Comparison of ENCODE assay signal across 8 cellular contexts in the genomic region with DNA sequence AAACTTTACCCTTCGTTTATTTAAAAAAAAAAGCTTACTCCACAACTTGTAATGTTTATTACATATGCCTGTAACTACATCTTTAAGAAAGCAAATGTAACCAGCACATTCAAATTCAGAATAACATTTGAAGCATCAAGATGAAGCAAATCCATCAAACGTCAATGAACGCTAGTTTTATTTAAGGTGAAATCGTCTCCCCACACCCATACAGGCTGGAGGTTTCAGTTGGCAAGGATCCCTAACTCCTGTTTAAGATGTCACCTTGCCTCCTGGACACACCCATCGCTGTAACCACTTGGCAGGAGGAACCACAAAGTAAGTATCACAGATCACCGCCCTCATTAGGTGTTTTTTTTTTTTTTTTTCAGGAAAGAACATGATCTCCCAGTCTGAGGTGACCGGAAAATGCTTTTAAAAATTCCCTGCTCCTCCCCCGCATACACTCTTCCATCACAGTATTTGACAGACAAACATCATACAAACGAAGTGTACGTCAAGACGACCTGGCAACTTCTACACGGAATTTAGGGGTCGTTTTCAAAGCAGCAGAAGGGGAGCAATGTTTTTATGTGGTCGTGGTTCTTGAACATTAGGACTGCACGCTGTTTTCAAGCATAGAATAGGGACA. TPM values are rescaled to one million over a fixed set of nuclear protein-coding genes. Genes with fewer than 3 reads are reported as not detected.
DNase-seq lines count a peak whose midpoint lies in the region; ATAC-seq, FAIRE-seq and TF ChIP-seq lines count a peak whose summit lies in the region.

No MANE protein-coding gene starts in this region.

- intact Hi-C loops in PC-9 (cut with micrococcal nuclease; ENCODE audit: unreplicated experiment): no loop called here

- peaks cover 33 to 63% of the 10 kb centered on the region in 2 donors for H3K4me1 Mint-ChIP-seq in stimulated activated naive B cell treated with anti-CD40 and anti-IgM and Interleukin-4, amounts not matched to agents 10 μg/mL and 1 μg/mL and 100 μg/mL, for 72 hours

- CTCF ChIA-PET in PC-9 (lab: Charles Lee): interaction anchor here (0.6 kb wide), 2 partner anchors 102 to 197 kb away, joined by 3 to 4 read pairs; no protein-coding TSS in a partner anchor

- H3K4me1 ChIP-seq in BLaER1 treated with 17β-estradiol and CSF1 and Interleukin-3, amounts not matched to agents 10 nM and 100 nM: peaks cover 43 to 66% (median 57%) of the 10 kb centered on the region in 10 experiments
- H3K4me1 ChIP-seq in PC-9 (replicated peaks; ENCODE audit: insufficient read depth): peaks cover 63% of the 10 kb centered on the region

- peak overlapping the region; percentile 92 to 93 for H3K4me3 Mint-ChIP-seq in stimulated activated naive B cell treated with anti-CD40 and anti-IgM and Interleukin-4, amounts not matched to agents 10 μg/mL and 1 μg/mL and 100 μg/mL, for 72 hours

- H3F3A ChIP-seq in PC-9 (ENCODE audit: insufficient read depth, low read depth): peaks cover 71% of the 10 kb centered on the region

- ATAC-seq in stimulated activated naive B cell treated with anti-CD40 and anti-IgM and Interleukin-4, amounts not matched to agents 10 μg/mL and 1 μg/mL and 100 μg/mL, for 72 hours (replicated peaks): peak in 1 of 2 donors; percentile 24
- no peak for ATAC-seq in HG03354 (IDR thresholded peaks at IDR 0.05; ENCODE audit: poor library complexity, severe bottlenecking, unreplicated experiment)

- POLR2A ChIA-PET in PC-9 (lab: Charles Lee; ENCODE audit: unreplicated experiment): interaction anchor here (0.7 kb wide), 2 partner anchors 98 to 210 kb away, joined by 6 to 10 read pairs; no protein-coding TSS in a partner anchor

- no peak for TF ChIP-seq CTCF in PC-9 (conservative IDR thresholded peaks at IDR 0.05)
- no peak for TF ChIP-seq CTCF in brain microvascular endothelial cell (IDR thresholded peaks at IDR 0.05; ENCODE audit: low read depth, low read length, missing control alignments)

- H2AFZ ChIP-seq in PC-9: no peak overlapping the region

- H3K9me2 ChIP-seq in PC-9 (ENCODE audit: insufficient read depth): no peaks in the 10 kb centered on the region

- in situ Hi-C loops in brain microvascular endothelial cell (cut with HindIII; ENCODE audit: low pct_ligation_motif_present, low sequenced_read_pairs): loop anchor here (25.0 kb wide), 1 partner anchor 163 kb away; no protein-coding TSS in a partner anchor

- H3K27ac ChIP-seq in BLaER1 treated with 17β-estradiol and CSF1 and Interleukin-3, amounts not matched to agents 10 nM and 100 nM: peak overlapping the region; percentile 95 to 100 (median 99); a peak in 21 of 22 replicates
- H3K27ac ChIP-seq in PC-9: peak overlapping the region; percentile 95
- H3K27ac ChIP-seq in brain microvascular endothelial cell: peak overlapping the region; percentile 100

- peak overlapping the region; percentile 83 to 98 (median 96) for H3K4me3 ChIP-seq in BLaER1 treated with 17β-estradiol and CSF1 and Interleukin-3, amounts not matched to agents 10 nM and 100 nM
- H3K4me3 ChIP-seq in H7 (ENCODE audit: insufficient read depth, low read depth, low read length) (peak overlapping the region; percentile 99), PC-9 (peak overlapping the region; percentile 94), brain microvascular endothelial cell (ENCODE audit: low read depth, low read length) (peak overlapping the region; percentile 100)

- H3K27ac Mint-ChIP-seq in stimulated activated naive B cell treated with anti-CD40 and anti-IgM and Interleukin-4, amounts not matched to agents 10 μg/mL and 1 μg/mL and 100 μg/mL, for 72 hours: peak overlapping the region; percentile 95

- no peaks in the 10 kb centered on the region for H3K9me3 Mint-ChIP-seq in stimulated activated naive B cell treated with anti-CD40 and anti-IgM and Interleukin-4, amounts not matched to agents 10 μg/mL and 1 μg/mL and 100 μg/mL, for 72 hours

- DNase-seq in H7: no peak
- peak; percentile 74 to 98 for DNase-seq in PC-9
- DNase-seq in brain microvascular endothelial cell: no peak
- DNase-seq in kidney tubule cell (ENCODE audit: low spot score): peak; percentile 92
- DNase-seq in stimulated activated naive B cell treated with anti-CD40 and anti-IgM and Interleukin-4, amounts not matched to agents 10 μg/mL and 1 μg/mL and 100 μg/mL, for 72 hours: peak; percentile 10
- DNase-seq in frontal cortex (ENCODE audit: low spot score in 2 of 2): no peak

- no TSS peak for BruUV-seq in PC-9 (replicated peaks; lab: Mats Ljungman, UMichigan)

- H3K36me3 ChIP-seq in BLaER1 treated with 17β-estradiol and CSF1 and Interleukin-3, amounts not matched to agents 10 nM and 100 nM: peaks cover 25 to 48% (median 36%) of the 10 kb centered on the region in 11 experiments; a peak in 21 of 22 replicates
- peaks cover 4% of the 10 kb centered on the region; the same call in 1 of the 2 replicates for H3K36me3 ChIP-seq in H7 (replicated peaks; ENCODE audit: control insufficient read depth, insufficient read depth, low read length)
- H3K36me3 ChIP-seq in PC-9 (ENCODE audit: low read depth): peaks cover 50% of the 10 kb centered on the region
- peaks cover 22% of the 10 kb centered on the region for H3K36me3 ChIP-seq in brain microvascular endothelial cell (replicated peaks)

- H3K27me3 ChIP-seq in BLaER1 treated with 17β-estradiol and CSF1 and Interleukin-3, amounts not matched to agents 10 nM and 100 nM: no peaks in the 10 kb centered on the region
- no peaks in the 10 kb centered on the region for H3K27me3 ChIP-seq in H7 (ENCODE audit: control insufficient read depth, insufficient read depth, low read length)
- H3K27me3 ChIP-seq in PC-9 (ENCODE audit: insufficient read depth, low read depth): no peaks in the 10 kb centered on the region
- H3K27me3 ChIP-seq in brain microvascular endothelial cell (replicated peaks): no peaks in the 10 kb centered on the region

- H3K9ac ChIP-seq in BLaER1 treated with 17β-estradiol and CSF1 and Interleukin-3, amounts not matched to agents 10 nM and 100 nM: peak overlapping the region; percentile 93 to 100 (median 99)

- H3K36me3 Mint-ChIP-seq in stimulated activated naive B cell treated with anti-CD40 and anti-IgM and Interleukin-4, amounts not matched to agents 10 μg/mL and 1 μg/mL and 100 μg/mL, for 72 hours: peaks cover 21 to 27% of the 10 kb centered on the region in 2 donors

- peaks cover 64% of the 10 kb centered on the region for H3K79me2 ChIP-seq in PC-9 (ENCODE audit: low read depth)

- no peaks in the 10 kb centered on the region for H3K9me3 ChIP-seq in BLaER1 treated with 17β-estradiol and CSF1 and Interleukin-3, amounts not matched to agents 10 nM and 100 nM (replicated peaks in 1 of 11)
- no peaks in the 10 kb centered on the region for H3K9me3 ChIP-seq in PC-9 (ENCODE audit: insufficient read depth, low read depth)

- peaks cover 0 to 5% of the 10 kb centered on the region in 2 donors for H3K27me3 Mint-ChIP-seq in stimulated activated naive B cell treated with anti-CD40 and anti-IgM and Interleukin-4, amounts not matched to agents 10 μg/mL and 1 μg/mL and 100 μg/mL, for 72 hours

- FAIRE-seq in frontal cortex (lab: Jason Lieb, UNC): no peak

- H4K20me1 ChIP-seq in BLaER1 treated with 17β-estradiol and CSF1 and Interleukin-3, amounts not matched to agents 10 nM and 100 nM: peaks cover 57 to 63% (median 62%) of the 10 kb centered on the region in 11 experiments
- H4K20me1 ChIP-seq in PC-9 (ENCODE audit: insufficient read depth): peaks cover 54% of the 10 kb centered on the region

- peak overlapping the region; percentile 79 to 93 (median 85) for H3K4me2 ChIP-seq in BLaER1 treated with 17β-estradiol and CSF1 and Interleukin-3, amounts not matched to agents 10 nM and 100 nM
- peak overlapping the region; percentile 96 for H3K4me2 ChIP-seq in PC-9

RNA-seq across cellular contexts. Expression of gene CALM2, which starts 1.5 kb away (rescaled TPM):
- 493 and 546 TPM in 2 replicates for total RNA-seq in H7 (2014; rRNA removed; shearing (Covaris generic))
- total RNA-seq in PC-9 (2021) (726 and 781 TPM in 2 replicates), frontal cortex (934 TPM)

RNA-seq across cellular contexts. Expression of gene STPG4, which starts 19.7 kb away (rescaled TPM):
- not detected in 2 replicates for total RNA-seq in H7 (2014; rRNA removed; shearing (Covaris generic))
- 6.5 and 8.7 TPM in 2 replicates for total RNA-seq in PC-9 (2021)
- 0.41 TPM for total RNA-seq in frontal cortex

Comparison
In these comparisons a context has a peak if more than half of its experiments do, and no peak if none do; other contexts are left out.
1. DNase-seq: peak in PC-9 (2 of 2), kidney tubule cell (single experiment) and stimulated activated naive B cell treated with anti-CD40 and anti-IgM and Interleukin-4, amounts not matched to agents 10 μg/mL and 1 μg/mL and 100 μg/mL, for 72 hours (single experiment); none in H7 (single experiment), brain microvascular endothelial cell (single experiment) and frontal cortex (0 of 2).
2. Peak in every context shown above with its lines, with median percentiles within 50 percentile points of each other: H3K27ac ChIP-seq and H3K4me3 ChIP-seq.